In the genomic region with DNA sequence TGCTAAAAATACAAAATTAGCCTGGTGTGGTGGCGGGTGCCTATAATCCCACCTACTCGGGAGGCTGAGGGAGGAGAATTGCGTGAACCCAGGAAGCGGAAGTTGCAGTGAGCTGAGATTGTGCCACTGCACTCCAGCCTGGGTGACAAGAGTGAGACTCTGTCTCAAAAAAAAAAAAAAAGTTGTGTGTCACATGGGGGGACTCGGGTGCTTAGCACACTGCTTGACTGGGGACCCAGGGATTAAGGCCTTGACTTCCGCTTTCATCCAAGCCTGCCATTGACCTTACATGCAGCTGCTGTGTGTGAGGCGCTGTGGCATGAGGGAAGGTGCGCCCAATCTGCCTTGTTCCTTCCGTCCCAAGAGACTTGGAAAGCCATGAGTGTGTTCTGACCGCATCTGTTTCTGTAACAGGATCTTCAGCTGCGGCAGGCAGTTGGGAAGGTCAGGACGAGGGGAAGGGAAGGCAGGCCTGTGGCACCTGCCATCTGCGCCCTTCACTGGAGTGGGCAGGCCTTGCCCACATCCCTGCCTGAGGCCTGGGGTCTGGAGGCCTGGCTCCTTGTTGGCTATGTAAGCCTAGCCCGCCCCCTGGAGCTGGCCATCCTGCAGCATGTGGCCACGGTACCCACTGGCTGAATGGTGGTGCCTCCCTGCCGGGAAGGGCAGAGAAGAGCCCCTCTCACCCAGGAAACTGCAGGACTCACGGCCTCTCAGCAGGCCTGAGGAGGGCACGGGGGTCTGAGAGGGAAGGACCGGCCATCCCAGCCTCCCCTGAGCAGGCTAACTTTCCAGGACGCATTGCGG, we compare ENCODE assay signal across 1 cellular context.
TF ChIP-seq lines count a peak whose summit lies in the region.

No MANE protein-coding gene starts in this region.

TF ChIP-seq in H1, 55 proteins besides CTCF, POLR2A, EP300 and RAD21:
- no peak for TF ChIP-seq CHD2 (IDR thresholded peaks at IDR 0.05; ENCODE audit: low read length)
- TF ChIP-seq SUZ12 (IDR thresholded peaks at IDR 0.05; ENCODE audit: low read length): no peak
- no peak for TF ChIP-seq CBX8 (IDR thresholded peaks at IDR 0.05; ENCODE audit: borderline replicate concordance, low read depth, low read length)
- TF ChIP-seq TBP (IDR thresholded peaks at IDR 0.05; ENCODE audit: low read depth, low read length): no peak
- TF ChIP-seq TCF12 (IDR thresholded peaks at IDR 0.05; ENCODE audit: low read depth, low read length): no peak
- TF ChIP-seq, protein P1, sequence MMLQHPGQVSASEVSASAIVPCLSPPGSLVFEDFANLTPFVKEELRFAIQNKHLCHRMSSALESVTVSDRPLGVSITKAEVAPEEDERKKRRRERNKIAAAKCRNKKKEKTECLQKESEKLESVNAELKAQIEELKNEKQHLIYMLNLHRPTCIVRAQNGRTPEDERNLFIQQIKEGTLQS (IDR thresholded peaks at IDR 0.05; ENCODE audit: insufficient read depth, low read depth, low read length): no peak
- no peak for TF ChIP-seq NRF1 (IDR thresholded peaks at IDR 0.05; ENCODE audit: low read depth, low read length)
- no peak for TF ChIP-seq CHD1 (IDR thresholded peaks at IDR 0.05; ENCODE audit: low read depth, low read length)
- no peak for TF ChIP-seq CEBPB (IDR thresholded peaks at IDR 0.05; ENCODE audit: low read depth, low read length)
- no peak for TF ChIP-seq BRCA1 (IDR thresholded peaks at IDR 0.05; ENCODE audit: low read depth, low read length)
- no peak for TF ChIP-seq SIX5 (IDR thresholded peaks at IDR 0.05; ENCODE audit: low read depth, low read length)
